ENCODE assay signal across 1 cellular context in genomic region chr5:38316544-38317224, GRCh38.
TF ChIP-seq lines count a peak whose summit lies in the region.

No MANE protein-coding gene starts in this region.

TF ChIP-seq in SK-N-SH, 30 proteins besides CTCF, POLR2A, EP300 and RAD21 (continued from another document):
- TF ChIP-seq REST (IDR thresholded peaks at IDR 0.05; ENCODE audit: low read depth, low read length) (no peak), CHD2 (IDR thresholded peaks at IDR 0.05; ENCODE audit: low read length, partially characterized antibody) (peak; percentile 83), ZBTB33 (IDR thresholded peaks at IDR 0.05; ENCODE audit: borderline replicate concordance, low read depth) (no peak), YY1 (IDR thresholded peaks at IDR 0.05; ENCODE audit: low read depth) (no peak), USF1 (IDR thresholded peaks at IDR 0.05; ENCODE audit: borderline replicate concordance, low read depth) (peak; percentile 86), TCF12 (IDR thresholded peaks at IDR 0.05) (peak; percentile 84), MAX (IDR thresholded peaks at IDR 0.05; ENCODE audit: low read depth) (0 out of 2 replicates have a peak, but pooled peaks have one; percentile 48), TAF1 (IDR thresholded peaks at IDR 0.05; ENCODE audit: borderline replicate concordance, low read depth, low read length) (no peak), PBX3 (IDR thresholded peaks at IDR 0.05) (no peak), POLR2AphosphoS5 (IDR thresholded peaks at IDR 0.05; ENCODE audit: low read depth, low read length) (peak; percentile 44; the same call in 1 of the 2 replicates), EZH2phosphoT487 (IDR thresholded peaks at IDR 0.05; ENCODE audit: borderline replicate concordance, low read depth) (no peak), RCOR1 (IDR thresholded peaks at IDR 0.05; ENCODE audit: low read length) (peak; percentile 67), RFX5 (IDR thresholded peaks at IDR 0.05; ENCODE audit: low read length) (no peak), SMC3 (IDR thresholded peaks at IDR 0.05; ENCODE audit: low read depth, low read length) (no peak), FOXJ3 (CRISPR knock-in tag; IDR thresholded peaks at IDR 0.05) (peak; percentile 71), ELF1 (IDR thresholded peaks at IDR 0.05) (0 out of 2 replicates have a peak, but pooled peaks have one; percentile 25), GATA2 (CRISPR knock-in tag; IDR thresholded peaks at IDR 0.05) (peak; percentile 81), FOSL2 (IDR thresholded peaks at IDR 0.05; ENCODE audit: borderline replicate concordance, low read depth) (no peak)
